In the genomic region with DNA sequence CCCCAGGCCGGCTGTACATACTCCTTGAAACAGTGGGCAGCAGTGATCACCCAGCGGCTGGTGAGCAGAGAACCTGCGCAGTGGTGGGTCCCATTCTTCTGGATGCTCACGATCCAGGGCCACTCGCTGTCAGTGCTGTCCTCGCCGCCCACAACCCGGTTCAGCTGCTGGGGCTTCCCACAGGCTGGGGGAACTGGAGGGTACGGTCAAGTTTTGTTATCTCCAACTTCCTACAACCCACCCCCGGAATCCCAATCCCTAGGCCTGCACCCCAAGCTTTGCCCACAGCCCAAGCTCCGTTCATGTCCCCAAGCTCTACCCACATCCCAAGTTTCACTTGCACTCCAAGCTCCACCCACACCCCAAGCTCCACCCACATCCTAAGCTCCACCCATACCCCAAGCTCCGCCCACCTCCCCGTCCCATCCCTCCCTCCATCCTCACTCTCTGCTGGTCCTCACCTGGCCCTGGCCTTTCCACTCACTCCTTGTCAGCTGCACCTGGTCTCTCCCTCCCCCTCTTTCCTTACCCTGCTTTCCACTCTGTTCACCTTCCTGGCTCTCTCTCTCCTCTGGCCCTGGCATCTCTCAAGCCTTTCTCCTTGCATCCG, we compare ENCODE assay signal across 11 cellular contexts. TPM values are rescaled to one million over a fixed set of nuclear protein-coding genes. Genes with fewer than 3 reads are reported as not detected.
A peak's percentile ranks its signal among the peaks of the same experiment; 100 is the strongest.
DNase-seq lines count a peak whose midpoint lies in the region; ATAC-seq and TF ChIP-seq lines count a peak whose summit lies in the region.
"Had no signal": no experiment of that assay in that cellular context is flagged by ENCODE, and none has a peak within 500 bp of the region (broad histone marks: within the 10 kb centered on the region; RNA-seq: fewer than 3 reads in every experiment).

No MANE protein-coding gene starts in this region.

- no peak overlapping the region for H3K4me3 Mint-ChIP-seq in activated naive CD8-positive, alpha-beta T cell treated with anti-CD3 and anti-CD28 coated beads, Interleukin-2, amount 50 U/mL, for 24 hours
- no peak overlapping the region for H3K4me3 Mint-ChIP-seq in activated naive CD8-positive, alpha-beta T cell treated with anti-CD3 and anti-CD28 coated beads for 36 hours
- no peak overlapping the region for H3K4me3 Mint-ChIP-seq in endodermal cell

- no peak for TF ChIP-seq EP300 in transverse colon (IDR thresholded peaks at IDR 0.05; ENCODE audit: low read depth)
- no peak for TF ChIP-seq EP300 in gastroesophageal sphincter (IDR thresholded peaks at IDR 0.05)

- no peak overlapping the region for H3K9ac ChIP-seq in endodermal cell (ENCODE audit: extremely low read depth, low read length, poor library complexity, severe bottlenecking)

- DNase-seq in activated naive CD8-positive, alpha-beta T cell treated with anti-CD3 and anti-CD28 coated beads, Interleukin-2, amount 50 U/mL, for 24 hours = peak; percentile 44
- DNase-seq in activated naive CD8-positive, alpha-beta T cell treated with anti-CD3 and anti-CD28 coated beads for 36 hours = no peak
- peak; percentile 27 for DNase-seq in NCI-H146 treated with DMSO at 0.1 percent for 48 hours (lab: John Stamatoyannopoulos, UW; ENCODE audit: unreplicated experiment)
- peak; percentile 87 for DNase-seq in endodermal cell
- DNase-seq in transverse colon = peak; percentile 32
- no peak for DNase-seq in NK-92 treated with Interleukin-12 subunit alpha and Interleukin-12 subunit beta, amount 100 ng/mL, for 24 hours (lab: John Stamatoyannopoulos, UW)
- DNase-seq: EL had no signal

- H3K27me3 ChIP-seq in endodermal cell (ENCODE audit: control insufficient read depth, insufficient read depth, low read length, poor library complexity, severe bottlenecking) = peaks cover 26% of the 10 kb centered on the region
- H3K27me3 ChIP-seq in transverse colon = peaks cover 56% of the 10 kb centered on the region
- H3K27me3 ChIP-seq in gastroesophageal sphincter = peaks cover 92% of the 10 kb centered on the region

- ATAC-seq in activated naive CD8-positive, alpha-beta T cell treated with anti-CD3 and anti-CD28 coated beads, Interleukin-2, amount 50 U/mL, for 24 hours = no peak
- ATAC-seq in gastroesophageal sphincter (no peak), HG03039 (IDR thresholded peaks at IDR 0.05; ENCODE audit: unreplicated experiment) (no peak)
- ATAC-seq: Right ventricle myocardium inferior had no signal

- H3K27ac Mint-ChIP-seq in activated naive CD8-positive, alpha-beta T cell treated with anti-CD3 and anti-CD28 coated beads, Interleukin-2, amount 50 U/mL, for 24 hours = no peak overlapping the region
- no peak overlapping the region for H3K27ac Mint-ChIP-seq in activated naive CD8-positive, alpha-beta T cell treated with anti-CD3 and anti-CD28 coated beads for 36 hours
- H3K27ac Mint-ChIP-seq in endodermal cell = no peak overlapping the region

- TF ChIP-seq CTCF in endodermal cell (conservative IDR thresholded peaks at IDR 0.05) = no peak
- no peak for TF ChIP-seq CTCF in transverse colon (IDR thresholded peaks at IDR 0.05)
- no peak for TF ChIP-seq CTCF in gastroesophageal sphincter (IDR thresholded peaks at IDR 0.05)

- H3K27ac ChIP-seq in endodermal cell (ENCODE audit: low read depth, low read length) = no peak overlapping the region
- H3K27ac ChIP-seq in transverse colon = no peak overlapping the region
- H3K27ac ChIP-seq in gastroesophageal sphincter = no peak overlapping the region
- H3K27ac ChIP-seq: thoracic aorta had no signal

- H3K4me1 ChIP-seq in endodermal cell (ENCODE audit: control insufficient read depth, insufficient read depth, low read length) (no peaks in the 10 kb centered on the region), transverse colon (peaks cover 0 to 18% (median 7%) of the 10 kb centered on the region in 4 donors), gastroesophageal sphincter (peaks cover 0 to 10% (median 0%) of the 10 kb centered on the region in 3 donors)

- no peak for TF ChIP-seq POLR2A in transverse colon (IDR thresholded peaks at IDR 0.05)
- TF ChIP-seq POLR2A in gastroesophageal sphincter (IDR thresholded peaks at IDR 0.05) = no peak

- H3K9me3 ChIP-seq in endodermal cell (ENCODE audit: control insufficient read depth, low read length) (peaks cover 18% of the 10 kb centered on the region), transverse colon (peaks cover 6 to 11% of the 10 kb centered on the region in 2 donors), gastroesophageal sphincter (peaks cover 0 to 31% (median 0%) of the 10 kb centered on the region in 3 donors)

- peaks cover 3% of the 10 kb centered on the region for H3K36me3 Mint-ChIP-seq in activated naive CD8-positive, alpha-beta T cell treated with anti-CD3 and anti-CD28 coated beads, Interleukin-2, amount 50 U/mL, for 24 hours (ENCODE audit: low read depth)
- H3K36me3 Mint-ChIP-seq in activated naive CD8-positive, alpha-beta T cell treated with anti-CD3 and anti-CD28 coated beads for 36 hours = peaks cover 2% of the 10 kb centered on the region
- H3K36me3 Mint-ChIP-seq in endodermal cell (ENCODE audit: low read depth) = peaks cover 3% of the 10 kb centered on the region

- no peak overlapping the region for H3K4me3 ChIP-seq in endodermal cell (ENCODE audit: low read length)
- no peak overlapping the region for H3K4me3 ChIP-seq in transverse colon
- no peak overlapping the region for H3K4me3 ChIP-seq in gastroesophageal sphincter
- H3K4me3 ChIP-seq: thoracic aorta had no signal

- H3K27me3 Mint-ChIP-seq in activated naive CD8-positive, alpha-beta T cell treated with anti-CD3 and anti-CD28 coated beads, Interleukin-2, amount 50 U/mL, for 24 hours = peaks cover 14% of the 10 kb centered on the region
- H3K27me3 Mint-ChIP-seq in activated naive CD8-positive, alpha-beta T cell treated with anti-CD3 and anti-CD28 coated beads for 36 hours = peaks cover 20% of the 10 kb centered on the region
- peaks cover 29% of the 10 kb centered on the region for H3K27me3 Mint-ChIP-seq in endodermal cell (ENCODE audit: insufficient read depth)

- intact Hi-C loops in transverse colon (cut with DNase I; ENCODE audit: low total_unique reads) = no loop called here

- in situ Hi-C loops in transverse colon (cut with MboI; ENCODE audit: low pct_ligation_motif_present in 1 of 4, low pct_unique_long_range_greater_than_20kb in 1 of 4, low sequenced_read_pairs in 3 of 4) = no loop called here

- H3K36me3 ChIP-seq in endodermal cell (ENCODE audit: control insufficient read depth, insufficient read depth, low read length) (no peaks in the 10 kb centered on the region), transverse colon (no peaks in the 10 kb centered on the region), gastroesophageal sphincter (no peaks in the 10 kb centered on the region)
- H3K36me3 ChIP-seq: thoracic aorta had no signal

- H3K4me1 Mint-ChIP-seq in activated naive CD8-positive, alpha-beta T cell treated with anti-CD3 and anti-CD28 coated beads, Interleukin-2, amount 50 U/mL, for 24 hours = peaks cover 4% of the 10 kb centered on the region
- peaks cover 5% of the 10 kb centered on the region for H3K4me1 Mint-ChIP-seq in activated naive CD8-positive, alpha-beta T cell treated with anti-CD3 and anti-CD28 coated beads for 36 hours
- peaks cover 2% of the 10 kb centered on the region for H3K4me1 Mint-ChIP-seq in endodermal cell

- peaks cover 10% of the 10 kb centered on the region for H3K9me3 Mint-ChIP-seq in activated naive CD8-positive, alpha-beta T cell treated with anti-CD3 and anti-CD28 coated beads, Interleukin-2, amount 50 U/mL, for 24 hours
- peaks cover 10% of the 10 kb centered on the region for H3K9me3 Mint-ChIP-seq in activated naive CD8-positive, alpha-beta T cell treated with anti-CD3 and anti-CD28 coated beads for 36 hours
- peaks cover 16% of the 10 kb centered on the region for H3K9me3 Mint-ChIP-seq in endodermal cell

- 88 to 92% methylated on average over 12 to 14 of the region's 14 CpGs for WGBS in endodermal cell (ENCODE audit: insufficient coverage in 1 of 2, insufficient read length in 1 of 2), 2 experiments
- 76 to 88% methylated on average over 5 to 14 of the region's 14 CpGs for WGBS in transverse colon (ENCODE audit: low coverage in 1 of 2), 2 donors
- WGBS in gastroesophageal sphincter (ENCODE audit: low coverage in 1 of 2), 2 donors = 50 to 76% methylated on average over 2 to 13 of the region's 14 CpGs

RNA-seq across cellular contexts. Expression of a gene that starts 1.8 kb away (rescaled TPM):
- total RNA-seq in activated naive CD8-positive, alpha-beta T cell treated with anti-CD3 and anti-CD28 coated beads for 36 hours = not detected
- total RNA-seq in endodermal cell (1 to 10 TPM; 5.0 to 6.2 TPM), transverse colon (10 to 100 TPM in 1 of 4 donors, 1 to 10 TPM in 1, not detected in 2; 2.5 to 11.2 TPM), gastroesophageal sphincter (1 to 10 TPM in 2 of 4 donors, not detected in 2; 1.0 to 2.7 TPM)
- 0.57 TPM for polyA plus RNA-seq in endodermal cell (2013, experiment 1 of 2)
- polyA plus RNA-seq in endodermal cell (2013, experiment 2 of 2) = not detected
- total RNA-seq: Right ventricle myocardium inferior, thoracic aorta had no signal

RNA-seq across cellular contexts. Expression of a gene that starts 26.1 kb away (rescaled TPM):
- 1 to 10 TPM; 1.1 to 1.6 TPM for total RNA-seq in activated naive CD8-positive, alpha-beta T cell treated with anti-CD3 and anti-CD28 coated beads for 36 hours
- total RNA-seq in endodermal cell (not detected), transverse colon (10 to 100 TPM in 2 of 4 donors, 1 to 10 TPM in 1, not detected in 1; 5.2 to 28.3 (median 15.9) TPM), gastroesophageal sphincter (10 to 100 TPM in 1 of 4 donors, not detected in 3; 37.5 TPM)
- not detected for polyA plus RNA-seq in endodermal cell (2013, experiment 1 of 2)
- polyA plus RNA-seq in endodermal cell (2013, experiment 2 of 2) = not detected
- total RNA-seq: thoracic aorta had no signal

RNA-seq across cellular contexts. Expression of a gene that starts 26.8 kb away (rescaled TPM):
- total RNA-seq in activated naive CD8-positive, alpha-beta T cell treated with anti-CD3 and anti-CD28 coated beads for 36 hours = 10 to 100 TPM; 18.0 to 18.3 TPM
- total RNA-seq in endodermal cell (10 to 100 TPM; 30.9 to 35.5 TPM), transverse colon (10 to 100 TPM; 35.0 to 74.4 (median 50.9) TPM), gastroesophageal sphincter (10 to 100 TPM; 21.9 to 69.1 (median 38.8) TPM)
- polyA plus RNA-seq in endodermal cell (2013, experiment 1 of 2) = 17.2 TPM
- 16.3 TPM for polyA plus RNA-seq in endodermal cell (2013, experiment 2 of 2)

RNA-seq across cellular contexts. Expression of a gene that starts 39.1 kb away (rescaled TPM):
- 10 to 100 TPM; 11.2 to 13.1 TPM for total RNA-seq in activated naive CD8-positive, alpha-beta T cell treated with anti-CD3 and anti-CD28 coated beads for 36 hours
- total RNA-seq in endodermal cell (not detected), transverse colon (1 to 10 TPM in 2 of 4 donors, not detected in 2; 1.6 to 1.9 TPM), gastroesophageal sphincter (not detected)
- not detected for polyA plus RNA-seq in endodermal cell (2013, experiment 1 of 2)
- polyA plus RNA-seq in endodermal cell (2013, experiment 2 of 2) = not detected
- total RNA-seq: Right ventricle myocardium inferior had no signal

RNA-seq across cellular contexts. Expression of a gene that starts 55.6 kb away (rescaled TPM):
- total RNA-seq in activated naive CD8-positive, alpha-beta T cell treated with anti-CD3 and anti-CD28 coated beads for 36 hours = 10 to 100 TPM; 24.3 to 26.1 TPM
- total RNA-seq in endodermal cell = 10 to 100 TPM; 20.5 to 33.6 TPM
- 16.4 TPM for polyA plus RNA-seq in endodermal cell (2013, experiment 1 of 2)
- polyA plus RNA-seq in endodermal cell (2013, experiment 2 of 2) = 17.2 TPM
- total RNA-seq in transverse colon = 10 to 100 TPM; 29.1 to 59.1 (median 34.6) TPM
- 10 to 100 TPM; 34.5 to 66.5 (median 51.2) TPM for total RNA-seq in gastroesophageal sphincter

Comparison
In these comparisons a context has a peak if more than half of its experiments do, and no peak if none do; other contexts are left out.
1. DNase-seq: peak in activated naive CD8-positive, alpha-beta T cell treated with anti-CD3 and anti-CD28 coated beads, Interleukin-2, amount 50 U/mL, for 24 hours (single experiment), NCI-H146 treated with DMSO at 0.1 percent for 48 hours (single experiment), endodermal cell (single experiment) and transverse colon (single experiment); none in activated naive CD8-positive, alpha-beta T cell treated with anti-CD3 and anti-CD28 coated beads for 36 hours (single experiment) and NK-92 treated with Interleukin-12 subunit alpha and Interleukin-12 subunit beta, amount 100 ng/mL, for 24 hours (single experiment).